ENCODE assay signal across 1 cellular context in the genomic region with DNA sequence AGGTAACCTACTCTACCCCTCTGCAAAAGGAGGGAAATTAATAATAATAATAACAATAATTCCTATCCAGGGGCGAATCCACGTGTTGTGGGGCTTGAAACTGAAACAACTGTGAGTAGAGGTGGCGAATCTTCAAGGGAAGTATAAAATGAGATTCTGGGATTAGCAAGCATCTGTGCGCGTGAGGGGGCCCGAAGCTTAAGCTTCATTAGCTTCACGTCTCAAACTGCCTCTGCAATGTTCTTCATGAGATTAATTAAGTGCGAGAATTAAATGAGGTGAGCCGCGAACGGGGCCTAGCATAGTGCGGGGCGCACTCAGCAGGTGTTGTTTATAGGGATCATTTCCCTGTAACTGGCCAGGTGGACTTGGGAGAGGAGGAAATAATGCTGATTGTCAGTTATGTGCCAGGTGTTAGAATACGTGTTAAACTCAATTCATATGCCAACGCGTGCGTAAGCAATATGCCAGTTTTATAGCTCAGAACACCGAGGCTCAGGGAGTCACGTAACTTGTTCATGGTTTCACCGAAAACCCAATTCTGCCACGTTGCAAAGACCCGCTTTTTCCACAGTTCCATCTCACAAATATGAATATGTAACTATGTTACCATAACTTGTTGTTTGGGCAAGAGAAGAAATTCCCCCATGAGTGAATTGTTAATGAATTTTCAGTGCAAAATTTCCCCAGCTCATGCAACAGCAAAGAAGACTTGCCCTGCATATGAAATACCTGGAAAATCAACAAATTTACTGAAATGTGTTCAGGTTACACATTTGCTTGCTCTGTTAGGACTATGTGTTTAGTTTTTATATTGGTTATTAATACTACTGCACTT.
TF ChIP-seq lines count a peak whose summit lies in the region.

No MANE protein-coding gene starts in this region.

TF ChIP-seq in SK-N-SH, 30 proteins besides CTCF, POLR2A, EP300 and RAD21 (continued from another document):
- no peak for TF ChIP-seq PBX3 (IDR thresholded peaks at IDR 0.05)
